ENCODE assay signal across 23 cellular contexts in genomic region chr3:175304437-175304836, GRCh38.
A peak's percentile ranks its signal among the peaks of the same experiment; 100 is the strongest.
DNase-seq lines count a peak whose midpoint lies in the region; ATAC-seq and TF ChIP-seq lines count a peak whose summit lies in the region.
"Had no signal": no experiment of that assay in that cellular context is flagged by ENCODE, and none has a peak within 500 bp of the region (broad histone marks: within the 10 kb centered on the region; RNA-seq: fewer than 3 reads in every experiment).

No MANE protein-coding gene starts in this region.

- H3K9me3 Mint-ChIP-seq in glutamatergic neuron (ENCODE audit: unreplicated experiment): peaks cover 4% of the 10 kb centered on the region

- H3K4me3 Mint-ChIP-seq in glutamatergic neuron (ENCODE audit: unreplicated experiment): no peak overlapping the region
- H3K4me3 Mint-ChIP-seq: activated T-cell treated with anti-CD3 and anti-CD28 coated beads, Interleukin-2, amount 50 U/mL, for 72 hours; CD8-positive, alpha-beta T cell; natural killer cell; stimulated activated memory B cell treated with anti-CD40 and anti-IgM and Interleukin-4, amounts not matched to agents 10 μg/mL and 1 μg/mL and 100 μg/mL, for 72 hours had no signal

- peaks cover 8% of the 10 kb centered on the region for H3K4me1 Mint-ChIP-seq in glutamatergic neuron (ENCODE audit: low read depth, unreplicated experiment)
- H3K4me1 Mint-ChIP-seq: natural killer cell; stimulated activated memory B cell treated with anti-CD40 and anti-IgM and Interleukin-4, amounts not matched to agents 10 μg/mL and 1 μg/mL and 100 μg/mL, for 72 hours had no signal

- peak overlapping the region; percentile 72 for H3K27ac Mint-ChIP-seq in glutamatergic neuron (ENCODE audit: unreplicated experiment)
- H3K27ac Mint-ChIP-seq: activated T-cell treated with anti-CD3 and anti-CD28 coated beads, Interleukin-2, amount 50 U/mL, for 72 hours; CD8-positive, alpha-beta T cell; natural killer cell; stimulated activated memory B cell treated with anti-CD40 and anti-IgM and Interleukin-4, amounts not matched to agents 10 μg/mL and 1 μg/mL and 100 μg/mL, for 72 hours had no signal

- H3K27ac ChIP-seq in 22Rv1: 0 out of 2 replicates have a peak overlapping the region, but pooled peaks have one; percentile 17
- H3K27ac ChIP-seq: esophagus squamous epithelium, pancreas, testis had no signal

- peaks cover 11% of the 10 kb centered on the region for H3K36me3 Mint-ChIP-seq in glutamatergic neuron (ENCODE audit: unreplicated experiment)
- H3K36me3 Mint-ChIP-seq: CD8-positive, alpha-beta T cell; natural killer cell; stimulated activated memory B cell treated with anti-CD40 and anti-IgM and Interleukin-4, amounts not matched to agents 10 μg/mL and 1 μg/mL and 100 μg/mL, for 72 hours had no signal

- H3K27me3 Mint-ChIP-seq in glutamatergic neuron (ENCODE audit: unreplicated experiment): peaks cover 4% of the 10 kb centered on the region
- H3K27me3 Mint-ChIP-seq: stimulated activated memory B cell treated with anti-CD40 and anti-IgM and Interleukin-4, amounts not matched to agents 10 μg/mL and 1 μg/mL and 100 μg/mL, for 72 hours had no signal

- DNase-seq in COR-L47 (lab: John Stamatoyannopoulos, UW) (peak; percentile 81), NCI-H446 treated with DMSO at 0.1 percent for 48 hours (lab: John Stamatoyannopoulos, UW) (peak; percentile 29), glutamatergic neuron (peak; percentile 41), RPMI8226 (no peak), medulla oblongata (ENCODE audit: extremely low spot score) (no peak)
- DNase-seq: activated CD4-positive, alpha-beta T cell treated with anti-CD3 and anti-CD28 coated beads for 4 hours; activated naive CD4-positive, alpha-beta T cell treated with anti-CD3 and anti-CD28 coated beads, Interleukin-2, amount 50 U/mL, for 16 hours; activated T-cell treated with anti-CD3 and anti-CD28 coated beads, Interleukin-2, amount 50 U/mL, for 72 hours; CD8-positive, alpha-beta T cell; effector memory CD4-positive, alpha-beta T cell; EL; esophagus squamous epithelium; left cardiac atrium; natural killer cell; NCI-H1092 treated with DMSO at 0.1 percent for 48 hours; pancreas; stimulated activated CD4-positive, alpha-beta T cell treated with anti-CD3 and anti-CD28 coated beads, Interleukin-1b, Interleukin-23, amount 100 ng/mL, for 48 hours; T-helper 1 cell; testis had no signal

- TF ChIP-seq POLR2A in GM18505 (IDR thresholded peaks at IDR 0.05; ENCODE audit: borderline replicate concordance, extremely low read depth, insufficient read depth, insufficient read length): no peak

- ATAC-seq in GM18505 (IDR thresholded peaks at IDR 0.05; ENCODE audit: unreplicated experiment) (no peak), HG02610 (IDR thresholded peaks at IDR 0.05; ENCODE audit: unreplicated experiment) (no peak)
- ATAC-seq: activated T-cell treated with anti-CD3 and anti-CD28 coated beads, Interleukin-2, amount 50 U/mL, for 72 hours; CD8-positive, alpha-beta T cell; natural killer cell; pancreas; stimulated activated memory B cell treated with anti-CD40 and anti-IgM and Interleukin-4, amounts not matched to agents 10 μg/mL and 1 μg/mL and 100 μg/mL, for 72 hours had no signal

- no peak for TF ChIP-seq CTCF in 22Rv1 (IDR thresholded peaks at IDR 0.05)
- no peak for TF ChIP-seq CTCF in glutamatergic neuron (IDR thresholded peaks at IDR 0.05; ENCODE audit: partially characterized antibody, unreplicated experiment)

Comparison
In these comparisons a context has a peak if more than half of its experiments do, and no peak if none do; other contexts are left out.
1. DNase-seq: peak in COR-L47 (single experiment), NCI-H446 treated with DMSO at 0.1 percent for 48 hours (single experiment) and glutamatergic neuron (single experiment); none in RPMI8226 (single experiment) and medulla oblongata (single experiment).